Comparison of ENCODE assay signal across 1 cellular context in the genomic region with DNA sequence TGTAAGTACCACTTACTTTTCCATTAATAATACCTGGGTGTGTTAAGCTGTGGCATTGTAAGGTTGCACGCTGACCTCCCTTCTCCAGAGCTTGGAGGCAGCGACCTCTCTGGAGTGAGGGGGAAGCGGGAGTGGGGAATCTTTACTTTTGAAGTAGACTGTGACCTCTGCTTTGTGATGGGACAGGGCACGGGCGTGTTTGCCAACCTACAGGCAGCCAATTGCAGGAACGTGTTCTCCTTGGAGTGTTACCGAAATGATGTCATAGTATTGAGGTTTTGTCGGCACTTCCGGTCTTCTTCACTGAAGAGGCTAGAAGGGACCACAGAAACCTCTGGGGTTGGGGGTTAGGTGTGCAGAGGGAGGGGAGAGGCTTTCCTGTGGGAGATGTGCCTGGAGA.
TF ChIP-seq lines count a peak whose summit lies in the region.

No MANE protein-coding gene starts in this region.

TF ChIP-seq in HepG2, 621 proteins besides CTCF, POLR2A, EP300 and RAD21 (continued from another document and continues in another):
- TF ChIP-seq ZSCAN5A (CRISPR knock-in tag; IDR thresholded peaks at IDR 0.05; ENCODE audit: borderline replicate concordance) (no peak; the same call in 1 of the 2 replicates), ZBTB21 (CRISPR knock-in tag; IDR thresholded peaks at IDR 0.05) (peak; percentile 90), PRDM4 (CRISPR knock-in tag; IDR thresholded peaks at IDR 0.05; ENCODE audit: borderline replicate concordance) (no peak), HCFC1 (IDR thresholded peaks at IDR 0.05; ENCODE audit: low read depth, low read length) (no peak), STAT5B (CRISPR knock-in tag; IDR thresholded peaks at IDR 0.05) (no peak), ZNF225 (CRISPR knock-in tag; IDR thresholded peaks at IDR 0.05) (no peak), KMT2A (CRISPR knock-in tag; IDR thresholded peaks at IDR 0.05) (no peak), ZNF749 (CRISPR knock-in tag; IDR thresholded peaks at IDR 0.05; ENCODE audit: borderline replicate concordance) (no peak), ZNF281 (CRISPR knock-in tag; IDR thresholded peaks at IDR 0.05; ENCODE audit: borderline replicate concordance) (no peak), SPEN (CRISPR knock-in tag; IDR thresholded peaks at IDR 0.05; ENCODE audit: low read depth) (no peak), ELF1 (CRISPR knock-in tag; IDR thresholded peaks at IDR 0.05) (peak; percentile 48; the same call in 1 of the 2 replicates), ASH2L (IDR thresholded peaks at IDR 0.05; ENCODE audit: insufficient read length, low read depth, low read length) (no peak), ZSCAN29 (CRISPR knock-in tag; conservative IDR thresholded peaks at IDR 0.05) (0 out of 2 replicates have a peak, but pooled peaks have one; percentile 26), IKZF4 (CRISPR knock-in tag; IDR thresholded peaks at IDR 0.05; ENCODE audit: borderline replicate concordance, low read depth, not compliant biosample characterization) (peak; percentile 11), MIXL1 (CRISPR knock-in tag; IDR thresholded peaks at IDR 0.05) (no peak), ELF3 (CRISPR knock-in tag; IDR thresholded peaks at IDR 0.05) (no peak), ZNF17 (CRISPR knock-in tag; IDR thresholded peaks at IDR 0.05) (no peak), SYNCRIP (IDR thresholded peaks at IDR 0.05; ENCODE audit: insufficient read depth, low read depth, low read length) (no peak), HES4 (CRISPR knock-in tag; IDR thresholded peaks at IDR 0.05; ENCODE audit: borderline replicate concordance) (no peak), POGZ (CRISPR knock-in tag; IDR thresholded peaks at IDR 0.05) (0 out of 2 replicates have a peak, but pooled peaks have one; percentile 10), ZFP36L2 (CRISPR knock-in tag; IDR thresholded peaks at IDR 0.05) (no peak), ZNF441 (CRISPR knock-in tag; IDR thresholded peaks at IDR 0.05; ENCODE audit: borderline replicate concordance) (no peak), PHF20 (CRISPR knock-in tag; IDR thresholded peaks at IDR 0.05) (no peak), ZNF784 (CRISPR knock-in tag; IDR thresholded peaks at IDR 0.05; ENCODE audit: borderline replicate concordance) (no peak), MBNL3 (CRISPR knock-in tag; conservative IDR thresholded peaks at IDR 0.05) (no peak), POLR2G (IDR thresholded peaks at IDR 0.05; ENCODE audit: low read depth, low read length) (no peak), ZSCAN31 (CRISPR knock-in tag; IDR thresholded peaks at IDR 0.05; ENCODE audit: low read depth) (no peak), CBX1 (IDR thresholded peaks at IDR 0.05; ENCODE audit: low read depth) (no peak), DBP (CRISPR knock-in tag; IDR thresholded peaks at IDR 0.05; ENCODE audit: not compliant biosample characterization) (no peak), HOXA3 (CRISPR knock-in tag; IDR thresholded peaks at IDR 0.05) (peak; percentile 46; the same call in 1 of the 2 replicates), ZBTB43 (CRISPR knock-in tag; conservative IDR thresholded peaks at IDR 0.05) (no peak), ZBTB3 (CRISPR knock-in tag; IDR thresholded peaks at IDR 0.05; ENCODE audit: borderline replicate concordance, low read depth) (no peak), ZNF30 (CRISPR knock-in tag; IDR thresholded peaks at IDR 0.05) (no peak; the same call in 1 of the 2 replicates), ZNF891 (CRISPR knock-in tag; IDR thresholded peaks at IDR 0.05) (no peak), ZNF639 (CRISPR knock-in tag; conservative IDR thresholded peaks at IDR 0.05) (no peak), SALL1 (CRISPR knock-in tag; IDR thresholded peaks at IDR 0.05) (no peak), RARA (CRISPR knock-in tag; IDR thresholded peaks at IDR 0.05) (no peak), CREM (IDR thresholded peaks at IDR 0.05) (no peak), CREM (CRISPR knock-in tag; IDR thresholded peaks at IDR 0.05) (no peak), SIX4 (CRISPR knock-in tag; IDR thresholded peaks at IDR 0.05) (no peak), ZNF331 (CRISPR knock-in tag; IDR thresholded peaks at IDR 0.05) (no peak), ESRRA (CRISPR knock-in tag; IDR thresholded peaks at IDR 0.05; ENCODE audit: low read depth) (no peak), GFI1 (CRISPR knock-in tag; IDR thresholded peaks at IDR 0.05; ENCODE audit: borderline replicate concordance) (no peak), ZNF20 (CRISPR knock-in tag; IDR thresholded peaks at IDR 0.05) (no peak), HNRNPUL1 (IDR thresholded peaks at IDR 0.05; ENCODE audit: low read depth, low read length) (no peak), ZMYM3 (CRISPR knock-in tag; IDR thresholded peaks at IDR 0.05) (no peak), REXO4 (CRISPR knock-in tag; IDR thresholded peaks at IDR 0.05; ENCODE audit: borderline replicate concordance) (no peak), ZFP82 (CRISPR knock-in tag; IDR thresholded peaks at IDR 0.05; ENCODE audit: borderline replicate concordance) (no peak)
- TF ChIP-seq, protein P1, sequence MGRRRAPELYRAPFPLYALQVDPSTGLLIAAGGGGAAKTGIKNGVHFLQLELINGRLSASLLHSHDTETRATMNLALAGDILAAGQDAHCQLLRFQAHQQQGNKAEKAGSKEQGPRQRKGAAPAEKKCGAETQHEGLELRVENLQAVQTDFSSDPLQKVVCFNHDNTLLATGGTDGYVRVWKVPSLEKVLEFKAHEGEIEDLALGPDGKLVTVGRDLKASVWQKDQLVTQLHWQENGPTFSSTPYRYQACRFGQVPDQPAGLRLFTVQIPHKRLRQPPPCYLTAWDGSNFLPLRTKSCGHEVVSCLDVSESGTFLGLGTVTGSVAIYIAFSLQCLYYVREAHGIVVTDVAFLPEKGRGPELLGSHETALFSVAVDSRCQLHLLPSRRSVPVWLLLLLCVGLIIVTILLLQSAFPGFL (CRISPR knock-in tag; IDR thresholded peaks at IDR 0.05) = no peak
- TF ChIP-seq, protein P2, sequence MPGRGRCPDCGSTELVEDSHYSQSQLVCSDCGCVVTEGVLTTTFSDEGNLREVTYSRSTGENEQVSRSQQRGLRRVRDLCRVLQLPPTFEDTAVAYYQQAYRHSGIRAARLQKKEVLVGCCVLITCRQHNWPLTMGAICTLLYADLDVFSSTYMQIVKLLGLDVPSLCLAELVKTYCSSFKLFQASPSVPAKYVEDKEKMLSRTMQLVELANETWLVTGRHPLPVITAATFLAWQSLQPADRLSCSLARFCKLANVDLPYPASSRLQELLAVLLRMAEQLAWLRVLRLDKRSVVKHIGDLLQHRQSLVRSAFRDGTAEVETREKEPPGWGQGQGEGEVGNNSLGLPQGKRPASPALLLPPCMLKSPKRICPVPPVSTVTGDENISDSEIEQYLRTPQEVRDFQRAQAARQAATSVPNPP (CRISPR knock-in tag; IDR thresholded peaks at IDR 0.05) = no peak
- TF ChIP-seq, protein P3, sequence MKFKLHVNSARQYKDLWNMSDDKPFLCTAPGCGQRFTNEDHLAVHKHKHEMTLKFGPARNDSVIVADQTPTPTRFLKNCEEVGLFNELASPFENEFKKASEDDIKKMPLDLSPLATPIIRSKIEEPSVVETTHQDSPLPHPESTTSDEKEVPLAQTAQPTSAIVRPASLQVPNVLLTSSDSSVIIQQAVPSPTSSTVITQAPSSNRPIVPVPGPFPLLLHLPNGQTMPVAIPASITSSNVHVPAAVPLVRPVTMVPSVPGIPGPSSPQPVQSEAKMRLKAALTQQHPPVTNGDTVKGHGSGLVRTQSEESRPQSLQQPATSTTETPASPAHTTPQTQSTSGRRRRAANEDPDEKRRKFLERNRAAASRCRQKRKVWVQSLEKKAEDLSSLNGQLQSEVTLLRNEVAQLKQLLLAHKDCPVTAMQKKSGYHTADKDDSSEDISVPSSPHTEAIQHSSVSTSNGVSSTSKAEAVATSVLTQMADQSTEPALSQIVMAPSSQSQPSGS (CRISPR knock-in tag; IDR thresholded peaks at IDR 0.05) = peak; percentile 67; the same call in 1 of the 2 replicates
- TF ChIP-seq, protein P4, sequence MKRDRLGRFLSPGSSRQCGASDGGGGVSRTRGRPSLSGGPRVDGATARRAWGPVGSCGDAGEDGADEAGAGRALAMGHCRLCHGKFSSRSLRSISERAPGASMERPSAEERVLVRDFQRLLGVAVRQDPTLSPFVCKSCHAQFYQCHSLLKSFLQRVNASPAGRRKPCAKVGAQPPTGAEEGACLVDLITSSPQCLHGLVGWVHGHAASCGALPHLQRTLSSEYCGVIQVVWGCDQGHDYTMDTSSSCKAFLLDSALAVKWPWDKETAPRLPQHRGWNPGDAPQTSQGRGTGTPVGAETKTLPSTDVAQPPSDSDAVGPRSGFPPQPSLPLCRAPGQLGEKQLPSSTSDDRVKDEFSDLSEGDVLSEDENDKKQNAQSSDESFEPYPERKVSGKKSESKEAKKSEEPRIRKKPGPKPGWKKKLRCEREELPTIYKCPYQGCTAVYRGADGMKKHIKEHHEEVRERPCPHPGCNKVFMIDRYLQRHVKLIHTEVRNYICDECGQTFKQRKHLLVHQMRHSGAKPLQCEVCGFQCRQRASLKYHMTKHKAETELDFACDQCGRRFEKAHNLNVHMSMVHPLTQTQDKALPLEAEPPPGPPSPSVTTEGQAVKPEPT (CRISPR knock-in tag; IDR thresholded peaks at IDR 0.05; ENCODE audit: low read depth) = no peak
